Comparison of ENCODE assay signal across 7 cellular contexts in genomic region chr13:114128624-114129522, GRCh38. TPM values are rescaled to one million over a fixed set of nuclear protein-coding genes. Genes with fewer than 3 reads are reported as not detected.
DNase-seq lines count a peak whose midpoint lies in the region; ATAC-seq and TF ChIP-seq lines count a peak whose summit lies in the region.

No MANE protein-coding gene starts in this region.

- H2AFZ ChIP-seq in SU-DHL-6 (ENCODE audit: low read depth, low read length, severe bottlenecking) (peak overlapping the region; percentile 67), hepatocyte (no peak overlapping the region)

- peaks cover 64% of the 10 kb centered on the region for H3K4me1 Mint-ChIP-seq in activated naive CD8-positive, alpha-beta T cell treated with anti-CD3 and anti-CD28 coated beads for 36 hours

- H3K4me2 ChIP-seq in SU-DHL-6 (ENCODE audit: low read depth, low read length, poor library complexity, severe bottlenecking): peak overlapping the region; percentile 49
- H3K4me2 ChIP-seq in hepatocyte: peak overlapping the region; percentile 99

- peak overlapping the region; percentile 29 for H3K9ac ChIP-seq in SU-DHL-6 (ENCODE audit: low read length)

- H3K9me3 Mint-ChIP-seq in activated naive CD8-positive, alpha-beta T cell treated with anti-CD3 and anti-CD28 coated beads for 36 hours: peaks cover 8% of the 10 kb centered on the region

- H3K36me3 Mint-ChIP-seq in activated naive CD8-positive, alpha-beta T cell treated with anti-CD3 and anti-CD28 coated beads for 36 hours: peaks cover 40% of the 10 kb centered on the region

- no peaks in the 10 kb centered on the region for H3K9me2 ChIP-seq in SU-DHL-6 (replicated peaks; ENCODE audit: insufficient read depth, low read length)
- H3K9me2 ChIP-seq in hepatocyte (replicated peaks; ENCODE audit: insufficient read depth): no peaks in the 10 kb centered on the region

- DNase-seq in activated naive CD8-positive, alpha-beta T cell treated with anti-CD3 and anti-CD28 coated beads for 36 hours: peak; percentile 92
- DNase-seq in hepatocyte (ENCODE audit: low spot score) (no peak), NCI-H1092 (lab: John Stamatoyannopoulos, UW) (no peak)
- DNase-seq in stimulated activated CD4-positive, alpha-beta T cell treated with anti-CD3 and anti-CD28 coated beads, Interleukin-15, amount 100 ng/mL, for 24 hours: peak; percentile 94

- H3K4me3 Mint-ChIP-seq in activated naive CD8-positive, alpha-beta T cell treated with anti-CD3 and anti-CD28 coated beads for 36 hours: peak overlapping the region; percentile 93

- H3K79me2 ChIP-seq in SU-DHL-6 (ENCODE audit: insufficient read depth, low read length): no peaks in the 10 kb centered on the region
- H3K79me2 ChIP-seq in hepatocyte: peaks cover 28% of the 10 kb centered on the region

- H3K27ac Mint-ChIP-seq in activated naive CD8-positive, alpha-beta T cell treated with anti-CD3 and anti-CD28 coated beads for 36 hours: peak overlapping the region; percentile 97

- WGBS in hepatocyte (ENCODE audit: low lambda C conversion rate, missing lambda C conversion rate): 74% methylated on average over 35 of the region's 37 CpGs

- ATAC-seq in GM18909 (IDR thresholded peaks at IDR 0.05; ENCODE audit: poor library complexity, unreplicated experiment) (peak; percentile 63), HG03103 (IDR thresholded peaks at IDR 0.05; ENCODE audit: low read depth, unreplicated experiment) (peak; percentile 65)

- H3K9me3 ChIP-seq in SU-DHL-6 (ENCODE audit: insufficient read depth, low read length): no peaks in the 10 kb centered on the region
- H3K9me3 ChIP-seq in hepatocyte (ENCODE audit: low read depth): no peaks in the 10 kb centered on the region

- 0 out of 2 replicates have a peak, but pooled peaks cover 6% of the 10 kb centered on the region for H3F3A ChIP-seq in SU-DHL-6 (ENCODE audit: insufficient read depth)

- no peaks in the 10 kb centered on the region for H4K20me1 ChIP-seq in SU-DHL-6 (ENCODE audit: low read depth, low read length)
- peaks cover 2% of the 10 kb centered on the region for H4K20me1 ChIP-seq in hepatocyte (ENCODE audit: insufficient read depth, poor library complexity, severe bottlenecking)

- no peaks in the 10 kb centered on the region for H3K27me3 ChIP-seq in SU-DHL-6 (ENCODE audit: low read length)
- peaks cover 21% of the 10 kb centered on the region for H3K27me3 ChIP-seq in hepatocyte

- peaks cover 25% of the 10 kb centered on the region for H3K4me1 ChIP-seq in hepatocyte (ENCODE audit: insufficient read depth)

- peak overlapping the region; percentile 42 for H3K27ac ChIP-seq in SU-DHL-6 (ENCODE audit: low read depth, low read length)
- H3K27ac ChIP-seq in hepatocyte: peak overlapping the region; percentile 46

- no peaks in the 10 kb centered on the region for H3K36me3 ChIP-seq in SU-DHL-6 (ENCODE audit: low read length)
- H3K36me3 ChIP-seq in hepatocyte (replicated peaks; ENCODE audit: insufficient read depth, low read depth): no peaks in the 10 kb centered on the region

- H3K4me3 ChIP-seq in SU-DHL-6 (ENCODE audit: insufficient read depth, low read length, poor library complexity, severe bottlenecking) (peak overlapping the region; percentile 24), hepatocyte (no peak overlapping the region)

- TF ChIP-seq CTCF in SU-DHL-6 (IDR thresholded peaks at IDR 0.05; ENCODE audit: insufficient read depth, low read length, poor library complexity, severe bottlenecking) (no peak), hepatocyte (IDR thresholded peaks at IDR 0.05; ENCODE audit: poor library complexity) (no peak)

- H3K27me3 Mint-ChIP-seq in activated naive CD8-positive, alpha-beta T cell treated with anti-CD3 and anti-CD28 coated beads for 36 hours: no peaks in the 10 kb centered on the region

RNA-seq across cellular contexts. Expression of gene RASA3, which starts 3.5 kb away (rescaled TPM):
- 10 to 100 TPM; 25.6 to 26.5 TPM for total RNA-seq in activated naive CD8-positive, alpha-beta T cell treated with anti-CD3 and anti-CD28 coated beads for 36 hours
- 4.3 and 6.1 TPM in 2 replicates for total RNA-seq in hepatocyte
- 5.6 and 5.8 TPM in 2 replicates for polyA plus RNA-seq in hepatocyte

RNA-seq across cellular contexts. Expression of gene CFAP97D2, which starts 50.2 kb away (rescaled TPM):
- not detected for total RNA-seq in activated naive CD8-positive, alpha-beta T cell treated with anti-CD3 and anti-CD28 coated beads for 36 hours
- total RNA-seq in hepatocyte: not detected in 2 replicates
- not detected in 2 replicates for polyA plus RNA-seq in hepatocyte

Comparison
In these comparisons a context has a peak if more than half of its experiments do, and no peak if none do; other contexts are left out.
1. DNase-seq: peak in activated naive CD8-positive, alpha-beta T cell treated with anti-CD3 and anti-CD28 coated beads for 36 hours (single experiment) and stimulated activated CD4-positive, alpha-beta T cell treated with anti-CD3 and anti-CD28 coated beads, Interleukin-15, amount 100 ng/mL, for 24 hours (single experiment); none in hepatocyte (single experiment) and NCI-H1092 (single experiment).